ENCODE assay signal across 18 cellular contexts in the genomic region with DNA sequence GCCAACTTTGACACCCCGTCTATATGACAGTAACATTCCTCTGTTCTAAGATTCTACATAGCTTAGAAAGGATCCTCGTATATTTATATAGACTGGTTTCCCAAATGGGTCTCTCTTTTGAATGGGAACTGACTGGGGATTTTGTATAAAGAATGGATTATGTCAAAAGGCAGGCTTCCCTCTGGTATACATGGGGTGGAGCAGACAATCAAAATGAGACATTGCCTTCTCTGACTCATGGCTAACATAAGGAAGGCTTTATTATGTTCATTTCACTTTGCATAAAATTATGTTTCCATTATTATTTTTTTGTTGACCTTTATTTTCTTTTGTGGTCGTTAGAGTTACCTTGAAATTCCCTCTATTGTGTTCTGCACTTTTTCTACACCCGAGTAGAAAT.
"Had no signal": no experiment of that assay in that cellular context is flagged by ENCODE, and none has a peak within 500 bp of the region (broad histone marks: within the 10 kb centered on the region; RNA-seq: fewer than 3 reads in every experiment).

No MANE protein-coding gene starts in this region.

- DNase-seq: KBM-7, MG63, NCI-H1092, NCI-H1105 treated with DMSO at 0.1 percent for 48 hours, NCI-H1417 treated with DMSO at 0.1 percent for 48 hours, NCI-H146, NCI-H1694 treated with DMSO at 0.1 percent for 48 hours, NCI-H1930, NCI-H2081, NCI-H2107, NCI-H2227 treated with DMSO at 0.1 percent for 48 hours, NCI-H524, NCI-H69, NCI-H774, SHP77, SK-N-SH had no signal

- H3K27me3 ChIP-seq: MG63 had no signal

- H3K9ac ChIP-seq: SK-N-SH had no signal

- ATAC-seq: Panc1 had no signal

- H3K27ac ChIP-seq: RWPE1 had no signal

- H3K4me3 ChIP-seq: MG63 had no signal

- H3K36me3 ChIP-seq: MG63 had no signal

- H3K4me2 ChIP-seq: SK-N-SH had no signal

- H3K9me3 ChIP-seq: MG63, SK-N-SH had no signal
